16 cellular contexts compared by ENCODE assay signal in the genomic region with DNA sequence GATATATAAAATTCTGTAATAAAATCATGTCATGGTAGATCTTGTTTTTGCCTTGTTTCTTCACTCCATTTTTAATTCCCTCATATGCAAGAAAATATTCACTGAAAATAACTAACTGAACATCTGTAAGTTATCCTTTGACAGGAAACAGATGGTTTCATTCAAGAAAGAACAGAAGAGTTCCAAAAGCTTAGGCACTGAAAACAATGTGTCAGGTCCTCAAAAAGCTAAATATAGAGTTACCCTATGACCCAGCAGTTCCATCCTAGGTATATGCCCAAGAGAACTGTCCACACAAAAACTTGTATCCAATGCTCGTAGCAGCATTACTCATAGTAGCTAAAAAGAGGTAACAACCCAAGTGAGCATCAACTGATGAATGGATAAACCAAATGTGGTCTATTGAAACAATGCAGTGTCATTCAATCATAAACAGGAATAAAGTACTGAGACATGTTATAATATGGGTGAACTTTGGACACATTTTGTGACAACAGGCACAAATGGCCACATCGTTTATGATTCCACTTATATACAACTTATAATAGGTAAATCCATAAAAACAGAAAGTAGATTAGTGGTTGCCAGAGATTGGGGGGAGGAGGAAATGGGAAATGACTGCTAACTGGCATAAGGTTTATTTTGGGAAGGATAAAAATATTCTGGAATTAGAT.
"Had no signal": no experiment of that assay in that cellular context is flagged by ENCODE, and none has a peak within 500 bp of the region (broad histone marks: within the 10 kb centered on the region; RNA-seq: fewer than 3 reads in every experiment).

No MANE protein-coding gene starts in this region.

- H3K27me3 Mint-ChIP-seq: activated naive CD8-positive, alpha-beta T cell treated with anti-CD3 and anti-CD28 coated beads, Interleukin-2, amount 10 ng/mL, durations not matched to agents 7 days and 5 days; stimulated activated naive CD8-positive, alpha-beta T cell treated with anti-CD3 and anti-CD28 coated beads, Interleukin-15, Interleukin-2, amounts not matched to agents 100 ng/mL and 50 ng/mL, for 24 hours had no signal

- H3K4me3 Mint-ChIP-seq: activated naive CD8-positive, alpha-beta T cell treated with anti-CD3 and anti-CD28 coated beads, Interleukin-2, amount 10 ng/mL, durations not matched to agents 7 days and 5 days; immature natural killer cell; natural killer cell; stimulated activated naive CD8-positive, alpha-beta T cell treated with anti-CD3 and anti-CD28 coated beads, Interleukin-15, Interleukin-2, amounts not matched to agents 100 ng/mL and 50 ng/mL, for 24 hours had no signal

- H3K27me3 ChIP-seq: breast epithelium, sigmoid colon, upper lobe of left lung had no signal

- H3K36me3 ChIP-seq: breast epithelium, sigmoid colon, upper lobe of left lung had no signal

- H3K36me3 Mint-ChIP-seq: activated naive CD8-positive, alpha-beta T cell treated with anti-CD3 and anti-CD28 coated beads, Interleukin-2, amount 10 ng/mL, durations not matched to agents 7 days and 5 days; natural killer cell had no signal

- H3K9me3 Mint-ChIP-seq: activated naive CD8-positive, alpha-beta T cell treated with anti-CD3 and anti-CD28 coated beads, Interleukin-2, amount 10 ng/mL, durations not matched to agents 7 days and 5 days; natural killer cell; stimulated activated naive CD8-positive, alpha-beta T cell treated with anti-CD3 and anti-CD28 coated beads, Interleukin-15, Interleukin-2, amounts not matched to agents 100 ng/mL and 50 ng/mL, for 24 hours had no signal

- DNase-seq: activated CD4-positive, alpha-beta T cell treated with anti-CD3 and anti-CD28 coated beads, Interleukin-2, amount 50 U/mL, for 48 hours; activated gamma-delta T cell treated with Interleukin-2 at 50 U/mL for 16 hours; activated naive CD8-positive, alpha-beta T cell treated with anti-CD3 and anti-CD28 coated beads, Interleukin-2, amount 10 ng/mL, durations not matched to agents 7 days and 5 days; activated T-cell treated with anti-CD3 and anti-CD28 coated beads, Interleukin-2, amount 50 U/mL, for 48 hours; aorta; glutamatergic neuron; immature natural killer cell; left cardiac atrium; natural killer cell; occipital lobe; psoas muscle; sigmoid colon; stimulated activated CD4-positive, alpha-beta T cell treated with anti-CD3 and anti-CD28 coated beads, Interleukin-4, amount 100 ng/mL, for 1 hour; upper lobe of left lung had no signal

- H3K4me3 ChIP-seq: breast epithelium, psoas muscle, sigmoid colon, upper lobe of left lung had no signal

- ATAC-seq: natural killer cell had no signal

- H3K27ac ChIP-seq: breast epithelium, psoas muscle, sigmoid colon, upper lobe of left lung had no signal

- H3K9me3 ChIP-seq: breast epithelium, psoas muscle, sigmoid colon, upper lobe of left lung had no signal

- H3K27ac Mint-ChIP-seq: activated naive CD8-positive, alpha-beta T cell treated with anti-CD3 and anti-CD28 coated beads, Interleukin-2, amount 10 ng/mL, durations not matched to agents 7 days and 5 days; immature natural killer cell; natural killer cell; stimulated activated naive CD8-positive, alpha-beta T cell treated with anti-CD3 and anti-CD28 coated beads, Interleukin-15, Interleukin-2, amounts not matched to agents 100 ng/mL and 50 ng/mL, for 24 hours had no signal

- H3K4me1 Mint-ChIP-seq: activated naive CD8-positive, alpha-beta T cell treated with anti-CD3 and anti-CD28 coated beads, Interleukin-2, amount 10 ng/mL, durations not matched to agents 7 days and 5 days; immature natural killer cell; natural killer cell had no signal
